ENCODE assay signal across 7 cellular contexts in genomic region chr14:93788307-93788556, GRCh38. TPM values are rescaled to one million over a fixed set of nuclear protein-coding genes. Genes with fewer than 3 reads are reported as not detected.
A peak's percentile ranks its signal among the peaks of the same experiment; 100 is the strongest.
DNase-seq lines count a peak whose midpoint lies in the region; ATAC-seq and TF ChIP-seq lines count a peak whose summit lies in the region.

A gene with protein sequence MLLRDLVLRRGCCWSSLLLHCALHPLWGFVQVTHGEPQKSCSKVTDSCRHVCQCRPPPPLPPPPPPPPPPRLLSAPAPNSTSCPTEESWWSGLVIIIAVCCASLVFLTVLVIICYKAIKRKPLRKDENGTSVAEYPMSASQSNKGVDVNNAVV (minus strand): TSS chr14:93788485. CDS start chr14:93787718, 767 bp downstream.

- no peaks in the 10 kb centered on the region for H3K36me3 ChIP-seq in Panc1 (ENCODE audit: control insufficient read depth, insufficient read depth, low read length)
- H3K36me3 ChIP-seq in esophagus squamous epithelium, result no peaks in the 10 kb centered on the region
- H3K36me3 ChIP-seq in upper lobe of left lung, result no peaks in the 10 kb centered on the region

- H3K9me3 ChIP-seq in Panc1 (ENCODE audit: control insufficient read depth, insufficient read depth, low read depth, low read length), result no peaks in the 10 kb centered on the region
- no peaks in the 10 kb centered on the region for H3K9me3 ChIP-seq in esophagus squamous epithelium
- no peaks in the 10 kb centered on the region for H3K9me3 ChIP-seq in upper lobe of left lung

- H3K9me3 Mint-ChIP-seq in nephron progenitor cell, result peaks cover 18% of the 10 kb centered on the region

- peak; percentile 12; the same call in 1 of the 2 replicates for ATAC-seq in Panc1
- no peak for ATAC-seq in upper lobe of left lung (ENCODE audit: low FRiP score in 2 of 2)

- no peak for TF ChIP-seq EP300 in upper lobe of left lung (IDR thresholded peaks at IDR 0.05)

- TF ChIP-seq POLR2A in esophagus squamous epithelium (IDR thresholded peaks at IDR 0.05), result no peak
- no peak for TF ChIP-seq POLR2A in upper lobe of left lung (IDR thresholded peaks at IDR 0.05)

- peaks cover 22% of the 10 kb centered on the region for H3K4me1 Mint-ChIP-seq in nephron progenitor cell

- H3K27me3 ChIP-seq in Panc1 (ENCODE audit: control insufficient read depth, insufficient read depth, low read length) (no peaks in the 10 kb centered on the region; the same call in 1 of the 2 replicates), esophagus squamous epithelium (peaks cover 0 to 45% (median 0%) of the 10 kb centered on the region in 4 donors), upper lobe of left lung (peaks cover 0 to 21% (median 4%) of the 10 kb centered on the region in 4 donors)

- BruUV-seq in Panc1 (replicated peaks; lab: Mats Ljungman, UMichigan), result no TSS peak

- 2% methylated on average over 7 of the region's 23 CpGs; no CpG with 5 or more reads in 1 of the 2 donors for WGBS in esophagus squamous epithelium, 2 donors
- whole genome bisulfite sequencing in upper lobe of left lung, 2 donors, result 3% methylated on average over 16 to 23 of the region's 23 CpGs

- in situ Hi-C loops in Panc1 (cut with HindIII; ENCODE audit: low pct_unique_long_range_greater_than_20kb, low sequenced_read_pairs), result no loop called here

- H3K27ac ChIP-seq in Panc1 (ENCODE audit: low read length) (no peak within 1 kb of the TSS), esophagus squamous epithelium (peak within 1 kb of the TSS; percentile 65 to 89 (median 80)), upper lobe of left lung (no peak within 1 kb of the TSS)

- H3K4me3 ChIP-seq in Panc1 (ENCODE audit: low read depth in 2 of 2, low read length in 2 of 2) (peak within 1 kb of the TSS; percentile 38 to 43), esophagus squamous epithelium (peak within 1 kb of the TSS; percentile 49 to 73 (median 56)), upper lobe of left lung (peak within 1 kb of the TSS in 3 of 4 donors; percentile 41 to 48 (median 46))

- H3K27ac Mint-ChIP-seq in nephron progenitor cell, result no peak within 1 kb of the TSS

- POLR2A ChIA-PET in Panc1 (lab: Charles Lee), result no interaction called here

- peaks cover 60% of the 10 kb centered on the region for H3K27me3 Mint-ChIP-seq in nephron progenitor cell (ENCODE audit: low read depth, poor library complexity)

- CTCF ChIA-PET in Panc1 (lab: Charles Lee), result no interaction called here

- intact Hi-C loops in Panc1 (cut with micrococcal nuclease; ENCODE audit: unreplicated experiment), result loop anchor here (10.0 kb wide), 1 partner anchor 133 kb away; no protein-coding TSS in a partner anchor
- intact Hi-C loops in esophagus squamous epithelium (cut with DNase I), result no loop called here

- H3K36me3 Mint-ChIP-seq in nephron progenitor cell (ENCODE audit: low read depth), result no peaks in the 10 kb centered on the region

- TF ChIP-seq CTCF in Panc1 (IDR thresholded peaks at IDR 0.05) (no peak), esophagus squamous epithelium (IDR thresholded peaks at IDR 0.05) (no peak), nephron progenitor cell (IDR thresholded peaks at IDR 0.05) (no peak), upper lobe of left lung (IDR thresholded peaks at IDR 0.05) (no peak)

- peak within 1 kb of the TSS; percentile 96 for H3K4me3 Mint-ChIP-seq in nephron progenitor cell

- no peak for DNase-seq in Panc1 (ENCODE audit: low read depth, low spot score)
- no peak for DNase-seq in esophagus squamous epithelium (lab: John Stamatoyannopoulos, UW)
- no peak for DNase-seq in nephron progenitor cell
- DNase-seq in upper lobe of left lung, result no peak
- no peak for DNase-seq in activated CD4-positive, alpha-beta T cell treated with anti-CD3 and anti-CD28 coated beads, Interleukin-2, amount 50 U/mL, for 48 hours
- DNase-seq in NCI-H2196 treated with DMSO at 0.1 percent for 48 hours (lab: John Stamatoyannopoulos, UW; ENCODE audit: unreplicated experiment), result no peak
- no peak for DNase-seq in medulla oblongata (ENCODE audit: extremely low spot score)

- H3K4me1 ChIP-seq in Panc1 (ENCODE audit: control insufficient read depth, insufficient read depth, low read length) (no peaks in the 10 kb centered on the region), esophagus squamous epithelium (peaks cover 4 to 52% (median 10%) of the 10 kb centered on the region in 3 donors), upper lobe of left lung (peaks cover 0 to 22% (median 11%) of the 10 kb centered on the region in 4 donors)

RNA-seq across cellular contexts. Expression of the gene that starts here (rescaled TPM):
- 0.26 TPM for total RNA-seq in Panc1 (2021; ENCODE audit: unreplicated experiment)
- 0.10 TPM for polyA plus RNA-seq in Panc1 (2012; ENCODE audit: insufficient read length)
- total RNA-seq in esophagus squamous epithelium, result 1 to 10 TPM; 1.0 to 5.0 (median 1.3) TPM
- total RNA-seq in upper lobe of left lung, result 1 to 10 TPM in 2 of 6 donors, under 1 TPM in 4; under 0.01 to 1.8 (median 0.62) TPM

Comparison
In these comparisons a context has a peak if more than half of its experiments do, and no peak if none do; other contexts are left out.
1. Peak in ATAC-seq and H3K4me3 ChIP-seq in Panc1; RNA of the gene not detected or under 1 TPM.
2. H3K27ac ChIP-seq: peak in esophagus squamous epithelium (4 of 4); none in Panc1 (single experiment) and upper lobe of left lung (0 of 4).
3. Peak in every context shown above with its lines, with median percentiles within 50 percentile points of each other: H3K4me3 ChIP-seq.